ENCODE assay signal across 8 cellular contexts in the genomic region with DNA sequence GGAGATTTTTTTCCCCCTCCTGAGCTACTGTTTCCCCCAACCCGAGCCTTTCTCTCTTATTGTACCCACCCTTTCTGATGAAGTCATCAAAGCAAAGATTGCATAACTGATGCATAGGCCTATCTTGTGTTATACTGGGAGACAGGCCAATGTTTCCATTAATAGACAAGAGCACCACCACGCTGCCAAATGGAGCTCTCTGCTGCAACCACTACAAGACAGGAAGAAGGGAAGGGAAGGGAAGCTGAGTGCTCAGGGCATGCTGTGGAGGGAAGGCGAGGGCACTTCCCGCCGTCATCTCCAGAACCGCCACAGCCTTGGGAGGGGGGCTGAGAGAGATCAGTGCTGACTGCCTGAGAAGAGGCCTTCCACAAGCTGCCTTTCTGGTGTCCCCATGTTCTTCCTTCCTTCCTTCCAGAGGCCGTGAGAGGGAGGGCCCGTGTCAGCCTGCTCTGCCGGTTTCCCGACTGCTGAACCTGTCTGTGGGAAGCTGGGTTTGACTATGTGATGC.
DNase-seq lines count a peak whose midpoint lies in the region; ATAC-seq and TF ChIP-seq lines count a peak whose summit lies in the region.

No MANE protein-coding gene starts in this region.

- H3K36me3 ChIP-seq in RWPE2 (ENCODE audit: low read depth), result no peaks in the 10 kb centered on the region

- no peak overlapping the region for H3K27ac ChIP-seq in RWPE2 (ENCODE audit: poor library complexity, severe bottlenecking)

- ATAC-seq in RWPE2 (ENCODE audit: low read depth), result peak; percentile 89
- ATAC-seq in GM19455 (IDR thresholded peaks at IDR 0.05; ENCODE audit: unreplicated experiment), result no peak

- H3K27me3 ChIP-seq in RWPE2 (ENCODE audit: insufficient read depth, poor library complexity, severe bottlenecking), result no peaks in the 10 kb centered on the region

- no peaks in the 10 kb centered on the region for H3K9me3 ChIP-seq in RWPE2 (ENCODE audit: severe bottlenecking)

- H3K4me3 ChIP-seq in RWPE2 (ENCODE audit: severe bottlenecking), result no peak overlapping the region

- peak; percentile 81 for DNase-seq in HT-29 (ENCODE audit: low spot score)
- DNase-seq in RWPE2 (ENCODE audit: low spot score), result no peak
- DNase-seq in fibroblast of gingiva (ENCODE audit: low read depth), result peak; percentile 92
- peak; percentile 74 for DNase-seq in non-pigmented ciliary epithelial cell (ENCODE audit: low read depth)
- no peak for DNase-seq in NK-92 treated with Interleukin-12 subunit alpha and Interleukin-12 subunit beta, amount 100 ng/mL, for 24 hours (lab: John Stamatoyannopoulos, UW)
- DNase-seq in kidney glomerular epithelial cell (lab: John Stamatoyannopoulos, UW), result no peak
- no peak for DNase-seq in GM10266 (ENCODE audit: extremely low spot score)

- TF ChIP-seq CTCF in RWPE2 (IDR thresholded peaks at IDR 0.05; ENCODE audit: poor library complexity, severe bottlenecking) (peak; percentile 28), GM10266 (IDR thresholded peaks at IDR 0.05; ENCODE audit: control insufficient read depth, insufficient read depth, low read depth, missing control alignments) (no peak)

- peaks cover 4% of the 10 kb centered on the region for H3K4me1 ChIP-seq in RWPE2 (ENCODE audit: insufficient read depth, poor library complexity, severe bottlenecking)

Comparison
In these comparisons a context has a peak if more than half of its experiments do, and no peak if none do; other contexts are left out.
1. DNase-seq: peak in HT-29 (single experiment), fibroblast of gingiva (single experiment) and non-pigmented ciliary epithelial cell (single experiment); none in RWPE2 (single experiment), NK-92 treated with Interleukin-12 subunit alpha and Interleukin-12 subunit beta, amount 100 ng/mL, for 24 hours (single experiment), kidney glomerular epithelial cell (single experiment) and GM10266 (single experiment).